ENCODE assay signal across 9 cellular contexts in the genomic region with DNA sequence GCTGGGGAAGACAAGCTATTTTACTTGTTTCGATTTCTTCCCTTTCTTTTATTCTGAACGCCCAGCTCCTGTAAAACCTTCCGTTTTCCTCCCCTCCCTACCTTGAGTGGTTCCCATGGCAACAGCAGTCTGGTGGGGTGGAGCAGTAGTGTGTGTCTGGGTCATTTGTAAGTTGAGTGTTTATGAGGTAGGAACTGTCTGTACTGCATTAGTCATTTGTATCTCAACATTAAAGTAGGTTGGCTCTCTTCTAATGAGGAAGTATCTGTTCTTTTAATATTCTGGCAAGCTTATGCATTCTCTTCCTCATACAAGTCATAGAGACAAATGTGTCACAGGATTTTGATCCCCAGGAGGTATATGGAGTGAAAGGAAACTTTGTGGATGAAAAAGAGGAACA.
DNase-seq lines count a peak whose midpoint lies in the region; ATAC-seq and TF ChIP-seq lines count a peak whose summit lies in the region.
"Had no signal": no experiment of that assay in that cellular context is flagged by ENCODE, and none has a peak within 500 bp of the region (broad histone marks: within the 10 kb centered on the region; RNA-seq: fewer than 3 reads in every experiment).

No MANE protein-coding gene starts in this region.

- H3K36me3 Mint-ChIP-seq in activated CD4-positive, alpha-beta T cell treated with anti-CD3 and anti-CD28 coated beads, Interleukin-2, amount 10 ng/mL, durations not matched to agents 24 days and 14 days (ENCODE audit: low read depth), result no peaks in the 10 kb centered on the region
- H3K36me3 Mint-ChIP-seq in stimulated activated memory B cell treated with anti-CD40 and anti-IgM and Interleukin-4, amounts not matched to agents 10 μg/mL and 1 μg/mL and 100 μg/mL, for 72 hours, result no peaks in the 10 kb centered on the region

- H3K4me1 Mint-ChIP-seq in activated CD4-positive, alpha-beta T cell treated with anti-CD3 and anti-CD28 coated beads, Interleukin-2, amount 10 ng/mL, durations not matched to agents 24 days and 14 days, result peaks cover 4% of the 10 kb centered on the region
- peaks cover 9% of the 10 kb centered on the region for H3K4me1 Mint-ChIP-seq in stimulated activated memory B cell treated with anti-CD40 and anti-IgM and Interleukin-4, amounts not matched to agents 10 μg/mL and 1 μg/mL and 100 μg/mL, for 72 hours

- H3K27me3 Mint-ChIP-seq in activated CD4-positive, alpha-beta T cell treated with anti-CD3 and anti-CD28 coated beads, Interleukin-2, amount 10 ng/mL, durations not matched to agents 24 days and 14 days, result peaks cover 28% of the 10 kb centered on the region
- no peaks in the 10 kb centered on the region for H3K27me3 Mint-ChIP-seq in stimulated activated memory B cell treated with anti-CD40 and anti-IgM and Interleukin-4, amounts not matched to agents 10 μg/mL and 1 μg/mL and 100 μg/mL, for 72 hours

- no peaks in the 10 kb centered on the region for H3K9me3 Mint-ChIP-seq in activated CD4-positive, alpha-beta T cell treated with anti-CD3 and anti-CD28 coated beads, Interleukin-2, amount 10 ng/mL, durations not matched to agents 24 days and 14 days
- no peaks in the 10 kb centered on the region for H3K9me3 Mint-ChIP-seq in stimulated activated memory B cell treated with anti-CD40 and anti-IgM and Interleukin-4, amounts not matched to agents 10 μg/mL and 1 μg/mL and 100 μg/mL, for 72 hours

- no peak for TF ChIP-seq CTCF in foreskin keratinocyte (conservative IDR thresholded peaks at IDR 0.05)

- peaks cover 35% of the 10 kb centered on the region for H3K4me1 ChIP-seq in foreskin keratinocyte
- H3K4me1 ChIP-seq: Caco-2 had no signal

- no peak overlapping the region for H3K27ac Mint-ChIP-seq in activated CD4-positive, alpha-beta T cell treated with anti-CD3 and anti-CD28 coated beads, Interleukin-2, amount 10 ng/mL, durations not matched to agents 24 days and 14 days
- peak overlapping the region; percentile 10 for H3K27ac Mint-ChIP-seq in stimulated activated memory B cell treated with anti-CD40 and anti-IgM and Interleukin-4, amounts not matched to agents 10 μg/mL and 1 μg/mL and 100 μg/mL, for 72 hours

- peak; percentile 98 for ATAC-seq in foreskin keratinocyte
- peak; percentile 94 for ATAC-seq in stimulated activated memory B cell treated with anti-CD40 and anti-IgM and Interleukin-4, amounts not matched to agents 10 μg/mL and 1 μg/mL and 100 μg/mL, for 72 hours

- no peaks in the 10 kb centered on the region for H3K27me3 ChIP-seq in foreskin keratinocyte

- H3K27ac ChIP-seq in foreskin keratinocyte, result peak overlapping the region; percentile 75

- peak; percentile 65 for DNase-seq in activated CD4-positive, alpha-beta T cell treated with anti-CD3 and anti-CD28 coated beads, Interleukin-2, amount 10 ng/mL, durations not matched to agents 24 days and 14 days
- no peak for DNase-seq in activated CD4-positive, alpha-beta T cell treated with anti-CD3 and anti-CD28 coated beads, Interleukin-2, amount 50 U/mL, for 4 hours
- DNase-seq in LHCN-M2 (ENCODE audit: low read depth), result peak; percentile 55
- DNase-seq in SIG-M5 (lab: John Stamatoyannopoulos, UW), result peak; percentile 6
- peak; percentile 89 to 93 for DNase-seq in foreskin keratinocyte
- no peak for DNase-seq in T-helper 9 cell
- no peak for DNase-seq in activated naive CD4-positive, alpha-beta T cell treated with anti-CD3 and anti-CD28 coated beads, Interleukin-2, amount 50 U/mL, for 16 hours

- intact Hi-C loops in activated CD4-positive, alpha-beta T cell treated with anti-CD3 and anti-CD28 coated beads, Interleukin-2, amount 10 ng/mL, durations not matched to agents 24 days and 14 days (cut with micrococcal nuclease), result no loop called here

- peak overlapping the region; percentile 35 for H3K4me3 Mint-ChIP-seq in activated CD4-positive, alpha-beta T cell treated with anti-CD3 and anti-CD28 coated beads, Interleukin-2, amount 10 ng/mL, durations not matched to agents 24 days and 14 days
- H3K4me3 Mint-ChIP-seq in stimulated activated memory B cell treated with anti-CD40 and anti-IgM and Interleukin-4, amounts not matched to agents 10 μg/mL and 1 μg/mL and 100 μg/mL, for 72 hours, result peak overlapping the region; percentile 63

Comparison
In these comparisons a context has a peak if more than half of its experiments do, and no peak if none do; other contexts are left out.
1. DNase-seq: peak in activated CD4-positive, alpha-beta T cell treated with anti-CD3 and anti-CD28 coated beads, Interleukin-2, amount 10 ng/mL, durations not matched to agents 24 days and 14 days (single experiment), LHCN-M2 (single experiment), SIG-M5 (single experiment) and foreskin keratinocyte (2 of 2); none in activated CD4-positive, alpha-beta T cell treated with anti-CD3 and anti-CD28 coated beads, Interleukin-2, amount 50 U/mL, for 4 hours (0 of 2), T-helper 9 cell (single experiment) and activated naive CD4-positive, alpha-beta T cell treated with anti-CD3 and anti-CD28 coated beads, Interleukin-2, amount 50 U/mL, for 16 hours (single experiment).